8 cellular contexts compared by ENCODE assay signal in the genomic region with DNA sequence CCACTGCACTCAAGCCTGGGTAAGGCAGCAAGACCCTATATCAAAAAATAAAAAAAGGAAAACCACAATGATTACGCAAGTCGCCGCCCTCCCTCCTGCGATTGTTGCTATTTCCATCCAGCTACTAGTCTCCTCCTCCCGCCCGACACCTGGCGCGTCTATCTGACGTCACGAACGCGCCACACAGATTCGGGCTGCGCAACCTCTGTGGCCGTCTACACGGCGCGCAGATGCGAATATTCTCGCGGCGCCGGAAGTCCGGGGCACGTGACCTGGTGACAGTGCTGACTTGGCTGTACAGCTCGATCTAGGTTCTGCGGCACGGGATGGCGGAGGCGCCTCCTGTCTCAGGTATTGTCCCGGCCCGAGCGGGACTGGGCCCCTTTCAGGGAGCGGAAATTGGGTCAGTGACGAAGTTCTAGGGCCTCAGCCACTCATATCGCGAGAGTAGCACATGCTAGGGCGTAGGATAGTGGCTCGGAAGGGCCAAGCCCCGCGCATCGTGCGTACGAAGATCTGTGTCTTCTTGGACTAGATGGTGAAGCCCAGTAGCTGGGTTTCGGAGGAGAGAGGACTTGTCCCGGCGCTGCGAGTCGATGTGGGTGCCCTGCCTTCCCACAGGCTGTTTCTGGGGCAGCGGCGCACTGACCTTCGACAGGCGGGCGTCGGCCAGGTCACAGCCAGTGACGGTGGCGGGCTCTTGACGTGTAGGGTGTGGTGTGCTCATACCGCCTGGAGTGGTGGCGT. TPM values are rescaled to one million over a fixed set of nuclear protein-coding genes. Genes with fewer than 3 reads are reported as not detected.
DNase-seq lines count a peak whose midpoint lies in the region; ATAC-seq, FAIRE-seq and TF ChIP-seq lines count a peak whose summit lies in the region.

NFX1 (plus strand) TSS at position 270 of the 747 bp plus-strand sequence; CDS start at position 327, 57 bp downstream.

- H3K9me3 Mint-ChIP-seq in natural killer cell, result no peaks in the 10 kb centered on the region

- TF ChIP-seq CTCF in Loucy (conservative IDR thresholded peaks at IDR 0.05; ENCODE audit: low read length) (no peak), fibroblast of mammary gland (conservative IDR thresholded peaks at IDR 0.05; ENCODE audit: control insufficient read depth, insufficient read depth, low read depth, low read length) (no peak), natural killer cell (IDR thresholded peaks at IDR 0.05) (no peak)

- ATAC-seq in natural killer cell, result peak; percentile 73 to 94 (median 89)

- H3K27ac Mint-ChIP-seq in natural killer cell, result peak within 1 kb of the TSS; percentile 100

- H3K4me2 ChIP-seq in Loucy (ENCODE audit: low read depth, low read length, poor library complexity, severe bottlenecking), result peak within 1 kb of the TSS; percentile 82

- H3K4me3 ChIP-seq in Loucy (ENCODE audit: low read length, poor library complexity, severe bottlenecking), result peak within 1 kb of the TSS; percentile 87
- H3K4me3 ChIP-seq in fibroblast of mammary gland (ENCODE audit: control insufficient read depth, low read depth, low read length), result peak within 1 kb of the TSS; percentile 92

- TF ChIP-seq POLR2A in H54 (IDR thresholded peaks at IDR 0.05; ENCODE audit: low read depth, low read length) (peak; percentile 81), Raji (IDR thresholded peaks at IDR 0.05; ENCODE audit: insufficient read depth, low read depth, low read length) (peak; percentile 91)

- H3K4me1 Mint-ChIP-seq in natural killer cell, result peaks cover 41 to 42% of the 10 kb centered on the region in 2 donors

- H3K4me1 ChIP-seq in Loucy (ENCODE audit: insufficient read depth, low read length, poor library complexity, severe bottlenecking), result peaks cover 21% of the 10 kb centered on the region

- peaks cover 52% of the 10 kb centered on the region for H3K79me2 ChIP-seq in Loucy (ENCODE audit: insufficient read depth, low read length)

- H3K36me3 ChIP-seq in Loucy (ENCODE audit: insufficient read depth, low read length), result no peaks in the 10 kb centered on the region

- peaks cover 0 to 3% of the 10 kb centered on the region in 2 donors for H3K27me3 Mint-ChIP-seq in natural killer cell (ENCODE audit: low read depth in 2 of 2)

- intact Hi-C loops in natural killer cell (cut with micrococcal nuclease), result loop anchor here (1.0 to 10.0 kb wide), 2 partner anchors 26 to 736 kb away; partner anchors contain the start of genes BAG1, SMIM27 and TOPORS

- H3K27me3 ChIP-seq in Loucy (ENCODE audit: insufficient read depth, low read length, poor library complexity, severe bottlenecking), result no peaks in the 10 kb centered on the region

- peak within 1 kb of the TSS; percentile 98 for H3K9ac ChIP-seq in Loucy (ENCODE audit: low read depth, low read length, poor library complexity, severe bottlenecking)

- H3K4me3 Mint-ChIP-seq in natural killer cell, result peak within 1 kb of the TSS; percentile 99

- H3K9me2 ChIP-seq in Loucy (replicated peaks; ENCODE audit: low read depth, low read length), result no peaks in the 10 kb centered on the region

- peak within 1 kb of the TSS; percentile 88 for H2AFZ ChIP-seq in Loucy (ENCODE audit: low read length)

- peaks cover 8% of the 10 kb centered on the region for H3K36me3 Mint-ChIP-seq in natural killer cell

- FAIRE-seq in H54 (lab: Jason Lieb, UNC), result peak; percentile 67

- H3K9me3 ChIP-seq in Loucy (ENCODE audit: insufficient read depth, low read depth, low read length), result no peaks in the 10 kb centered on the region

- H3F3A ChIP-seq in Loucy (ENCODE audit: low read depth), result peaks cover 7% of the 10 kb centered on the region

- H4K20me1 ChIP-seq in Loucy (ENCODE audit: insufficient read depth, low read length, poor library complexity, severe bottlenecking), result peaks cover 13% of the 10 kb centered on the region

- DNase-seq in EL, result peak; percentile 99
- DNase-seq in H54 (ENCODE audit: insufficient read length, low spot score), result peak; percentile 66
- DNase-seq in activated T-helper 9 cell treated with anti-CD3 and anti-CD28 coated beads, Interleukin-2, amount 50 U/mL, for 16 hours (ENCODE audit: low read depth), result peak; percentile 98
- peak; percentile 99 for DNase-seq in fibroblast of mammary gland (ENCODE audit: low read depth)
- peak; percentile 98 for DNase-seq in natural killer cell
- DNase-seq in stimulated activated naive CD4-positive, alpha-beta T cell treated with Interleukin-2 at 50 U/mL for 16 hours (lab: John Stamatoyannopoulos, UW), result peak; percentile 98

RNA-seq across cellular contexts. Expression of gene NFX1, which starts in this region (rescaled TPM):
- total RNA-seq in natural killer cell, result 10 to 100 TPM; 33.0 to 38.8 (median 38.5) TPM

Comparison
In these comparisons a context has a peak if more than half of its experiments do, and no peak if none do; other contexts are left out.
1. Peak in every context shown above with its lines: DNase-seq, ATAC-seq and H3K4me3 ChIP-seq.